Comparison of ENCODE assay signal across 1 cellular context in the genomic region with DNA sequence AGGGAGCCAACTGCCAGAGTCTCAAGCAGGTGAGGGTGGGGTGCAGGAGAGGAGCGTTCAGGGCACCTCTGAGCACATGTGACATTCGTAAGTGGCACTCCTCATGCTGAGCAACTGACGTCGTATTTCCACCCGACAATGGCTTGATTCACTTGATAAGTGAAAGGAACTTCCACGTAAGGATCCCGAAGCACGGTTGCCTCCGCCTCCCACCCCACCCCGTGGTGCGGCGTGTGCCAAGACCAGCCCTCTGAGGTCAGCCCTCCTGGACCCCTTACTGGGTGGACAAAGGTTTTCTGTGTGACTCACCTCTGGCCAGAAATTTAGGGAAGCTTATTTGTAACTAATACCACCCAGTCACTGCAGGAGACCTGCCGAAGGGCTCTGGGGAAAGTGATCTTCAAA.
A peak's percentile ranks its signal among the peaks of the same experiment; 100 is the strongest.
TF ChIP-seq lines count a peak whose summit lies in the region.

No MANE protein-coding gene starts in this region.

TF ChIP-seq in HepG2, 621 proteins besides CTCF, POLR2A, EP300 and RAD21 (continued from another document):
- TF ChIP-seq ZNF687 (CRISPR knock-in tag; IDR thresholded peaks at IDR 0.05) (0 out of 2 replicates have a peak, but pooled peaks have one; percentile 18), ZNF329 (CRISPR knock-in tag; IDR thresholded peaks at IDR 0.05; ENCODE audit: low read depth) (peak; percentile 67; the same call in 1 of the 2 replicates)
TF ChIP-seq in HepG2: peak in this region for 2.
